ENCODE assay signal across 8 cellular contexts in genomic region chr17:39926588-39927100, GRCh38. TPM values are rescaled to one million over a fixed set of nuclear protein-coding genes. Genes with fewer than 3 reads are reported as not detected.
DNase-seq lines count a peak whose midpoint lies in the region; ATAC-seq and TF ChIP-seq lines count a peak whose summit lies in the region.

No MANE protein-coding gene starts in this region.

- no peaks in the 10 kb centered on the region for H3K9me3 ChIP-seq in HCT116 (ENCODE audit: control insufficient read depth in 1 of 2, insufficient read depth in 1 of 2, low read depth in 1 of 2, low read length in 2 of 2)
- H3K9me3 ChIP-seq in PC-9 (ENCODE audit: insufficient read depth, low read depth) = no peaks in the 10 kb centered on the region
- H3K9me3 ChIP-seq in prostate gland = no peaks in the 10 kb centered on the region

- H3K79me2 ChIP-seq in HCT116 (ENCODE audit: insufficient read depth, low read length) (peaks cover 24% of the 10 kb centered on the region; the same call in 1 of the 2 replicates), PC-9 (ENCODE audit: low read depth) (peaks cover 25% of the 10 kb centered on the region)

- BruUV-seq in HCT116 (replicated peaks; lab: Mats Ljungman, UMichigan) (TSS peak; percentile 56), PC-9 (replicated peaks; lab: Mats Ljungman, UMichigan) (no TSS peak)

- CTCF ChIA-PET in HCT116 (lab: Charles Lee) (no interaction called here), PC-9 (lab: Charles Lee) (no interaction called here)

- ATAC-seq in HCT116 = peak; percentile 49
- ATAC-seq in Right ventricle myocardium superior (ENCODE audit: poor library complexity) = peak; percentile 4
- ATAC-seq in GM18868 (IDR thresholded peaks at IDR 0.05; ENCODE audit: unreplicated experiment) = no peak

- H3K27me3 ChIP-seq in HCT116 (ENCODE audit: insufficient read depth, low read length) = no peaks in the 10 kb centered on the region
- no peaks in the 10 kb centered on the region for H3K27me3 ChIP-seq in PC-9 (ENCODE audit: insufficient read depth, low read depth)
- no peaks in the 10 kb centered on the region for H3K27me3 ChIP-seq in prostate gland (replicated peaks; ENCODE audit: insufficient read depth)

- TF ChIP-seq POLR2A in HCT116 (IDR thresholded peaks at IDR 0.05; ENCODE audit: borderline replicate concordance, extremely low read depth, insufficient read depth, insufficient read length) = no peak
- TF ChIP-seq POLR2A in prostate gland (IDR thresholded peaks at IDR 0.05) = no peak

- H3K36me3 ChIP-seq in HCT116 (ENCODE audit: control insufficient read depth in 1 of 2, insufficient read depth in 2 of 2, low read length in 2 of 2) (peaks cover 0 to 21% of the 10 kb centered on the region in 2 experiments; a peak in 2 of 4 replicates), PC-9 (ENCODE audit: low read depth) (no peaks in the 10 kb centered on the region), prostate gland (peaks cover 3 to 21% of the 10 kb centered on the region in 2 donors)

- WGBS in prostate gland = 2% methylated on average over 15 of the region's 15 CpGs

- no peak overlapping the region for H2AFZ ChIP-seq in HCT116 (ENCODE audit: low read depth, low read length, poor library complexity, severe bottlenecking)
- H2AFZ ChIP-seq in PC-9 = peak overlapping the region; percentile 97

- TF ChIP-seq CTCF in HCT116 (IDR thresholded peaks at IDR 0.05 in 2 of 3, conservative IDR thresholded peaks at IDR 0.05 in 1 of 3; ENCODE audit: borderline replicate concordance in 1 of 3, insufficient read depth in 1 of 3, low read depth in 2 of 3, low read length in 2 of 3) = no peak
- no peak for TF ChIP-seq CTCF in PC-9 (conservative IDR thresholded peaks at IDR 0.05)
- TF ChIP-seq CTCF in prostate gland (IDR thresholded peaks at IDR 0.05) = no peak

- H3K4me2 ChIP-seq in HCT116 (ENCODE audit: low read length) (peak overlapping the region; percentile 79), PC-9 (peak overlapping the region; percentile 95)

- intact Hi-C loops in HCT116 (cut with micrococcal nuclease) = no loop called here
- intact Hi-C loops in PC-9 (cut with micrococcal nuclease; ENCODE audit: unreplicated experiment) = loop anchor here (5.0 to 10.0 kb wide), 2 partner anchors 154 to 172 kb away; no protein-coding TSS in a partner anchor
- intact Hi-C loops in Right ventricle myocardium superior (cut with DNase I) = no loop called here
- intact Hi-C loops in prostate gland (cut with DNase I) = loop anchor here (2.0 kb wide), 1 partner anchor 54 kb away; the partner anchor contains the start of gene PSMD3

- H3K27ac ChIP-seq in HCT116 (ENCODE audit: low read depth, low read length) = peak overlapping the region; percentile 87
- H3K27ac ChIP-seq in PC-9 = no peak overlapping the region
- peak overlapping the region; percentile 79 to 90 for H3K27ac ChIP-seq in prostate gland

- DNase-seq in COLO668 (lab: John Stamatoyannopoulos, UW; ENCODE audit: unreplicated experiment) (peak; percentile 29), HCT116 (ENCODE audit: low read depth, low spot score) (no peak), PC-9 (peak; percentile 37 to 40), activated gamma-delta T cell treated with Interleukin-2 at 50 U/mL for 16 hours (peak; percentile 64), Right ventricle myocardium superior (peak; percentile 58), prostate gland (ENCODE audit: low spot score) (no peak), NCI-H524 (lab: John Stamatoyannopoulos, UW) (no peak)

- POLR2A ChIA-PET in HCT116 (lab: Charles Lee) = interaction anchor here (0.6 to 1.3 kb wide), 2 partner anchors 13 to 87 kb away, joined by 3 read pairs; no protein-coding TSS in a partner anchor
- POLR2A ChIA-PET in PC-9 (lab: Charles Lee; ENCODE audit: unreplicated experiment) = no interaction called here

- H3K9me2 ChIP-seq in HCT116 (ENCODE audit: insufficient read depth) (no peaks in the 10 kb centered on the region), PC-9 (ENCODE audit: insufficient read depth) (no peaks in the 10 kb centered on the region)

- H3K4me3 ChIP-seq in HCT116 (replicated peaks in 1 of 2; ENCODE audit: low read depth in 1 of 2, low read length in 2 of 2) (peak overlapping the region; percentile 85 to 89), PC-9 (peak overlapping the region; percentile 98), prostate gland (peak overlapping the region; percentile 87 to 90)

- RAD21 ChIA-PET in HCT116 (lab: Charles Lee; ENCODE audit: low non-redundant PET in 1 of 2, low total read pairs in 2 of 2, uncharacterized antibody in 2 of 2, unreplicated experiment in 2 of 2) = no interaction called here

- peak overlapping the region; percentile 88 for H3K9ac ChIP-seq in HCT116 (ENCODE audit: low read length)

- no peak for TF ChIP-seq RAD21 in HCT116 (IDR thresholded peaks at IDR 0.05; ENCODE audit: low read depth)

- H3F3A ChIP-seq in PC-9 (ENCODE audit: insufficient read depth, low read depth) = peaks cover 27% of the 10 kb centered on the region

- H4K20me1 ChIP-seq in HCT116 (ENCODE audit: insufficient read depth) = no peaks in the 10 kb centered on the region
- peaks cover 14% of the 10 kb centered on the region; the same call in 1 of the 2 replicates for H4K20me1 ChIP-seq in PC-9 (ENCODE audit: insufficient read depth)

- H3K4me1 ChIP-seq in HCT116 (ENCODE audit: control insufficient read depth in 1 of 2, insufficient read depth in 2 of 2, low read length in 2 of 2) = peaks cover 23 to 40% of the 10 kb centered on the region in 2 experiments
- H3K4me1 ChIP-seq in PC-9 (replicated peaks; ENCODE audit: insufficient read depth) = peaks cover 35% of the 10 kb centered on the region
- peaks cover 3% of the 10 kb centered on the region for H3K4me1 ChIP-seq in prostate gland (replicated peaks)

TF ChIP-seq in HCT116, 20 proteins besides CTCF, POLR2A, EP300 and RAD21 (continues in another document):
- TF ChIP-seq CEBPB (IDR thresholded peaks at IDR 0.05; ENCODE audit: low read depth) (no peak), REST (IDR thresholded peaks at IDR 0.05; ENCODE audit: low read depth) (no peak), MAX (IDR thresholded peaks at IDR 0.05) (no peak), JUND (IDR thresholded peaks at IDR 0.05) (no peak), SRF (IDR thresholded peaks at IDR 0.05; ENCODE audit: low read depth) (no peak), ELF1 (IDR thresholded peaks at IDR 0.05; ENCODE audit: borderline replicate concordance, low read depth) (no peak)

RNA-seq across cellular contexts. Expression of gene ORMDL3, which starts 0.8 kb away (rescaled TPM):
- total RNA-seq in HCT116 (2021; ENCODE audit: unreplicated experiment) (46.9 TPM), PC-9 (2021) (51.1 and 68.1 TPM in 2 replicates), Right ventricle myocardium superior (37.5 TPM), prostate gland (10 to 100 TPM; 82.4 to 91.6 TPM)
- polyA plus RNA-seq in HCT116 (2012) = 34.4 and 43.3 TPM in 2 replicates

RNA-seq across cellular contexts. Expression of gene LRRC3C, which starts 0.9 kb away (rescaled TPM):
- total RNA-seq in HCT116 (2021; ENCODE audit: unreplicated experiment) (not detected), PC-9 (2021) (not detected in 2 replicates), Right ventricle myocardium superior (not detected), prostate gland (not detected)
- polyA plus RNA-seq in HCT116 (2012) = not detected in 2 replicates

RNA-seq across cellular contexts. Expression of gene GSDMB, which starts 8.2 kb away (rescaled TPM):
- 22.2 TPM for total RNA-seq in HCT116 (2021; ENCODE audit: unreplicated experiment)
- polyA plus RNA-seq in HCT116 (2012) = 13.4 and 14.7 TPM in 2 replicates
- 39.9 and 50.4 TPM in 2 replicates for total RNA-seq in PC-9 (2021)
- total RNA-seq in Right ventricle myocardium superior = 1.8 TPM
- total RNA-seq in prostate gland = 10 to 100 TPM in 1 of 2 donors, 1 to 10 TPM in 1; 4.0 to 17.0 TPM

RNA-seq across cellular contexts. Expression of gene GSDMA, which starts 36.2 kb away (rescaled TPM):
- not detected for total RNA-seq in HCT116 (2021; ENCODE audit: unreplicated experiment)
- 0.08 TPM in 1 of 2 replicates, not detected in the other for polyA plus RNA-seq in HCT116 (2012)
- 0.35 and 0.55 TPM in 2 replicates for total RNA-seq in PC-9 (2021)
- total RNA-seq in Right ventricle myocardium superior = 0.40 TPM
- 1 to 10 TPM in 1 of 2 donors, not detected in 1; 1.2 TPM for total RNA-seq in prostate gland

RNA-seq across cellular contexts. Expression of gene PSMD3, which starts 54.0 kb away (rescaled TPM):
- 152 TPM for total RNA-seq in HCT116 (2021; ENCODE audit: unreplicated experiment)
- 176 and 191 TPM in 2 replicates for polyA plus RNA-seq in HCT116 (2012)
- 93.2 and 130 TPM in 2 replicates for total RNA-seq in PC-9 (2021)
- 88.0 TPM for total RNA-seq in Right ventricle myocardium superior
- total RNA-seq in prostate gland = 100 to 1,000 TPM in 1 of 2 donors, 10 to 100 TPM in 1; 96.4 to 116 TPM

Comparison
In these comparisons a context has a peak if more than half of its experiments do, and no peak if none do; other contexts are left out.
1. DNase-seq: peak in COLO668 (single experiment), PC-9 (2 of 2), activated gamma-delta T cell treated with Interleukin-2 at 50 U/mL for 16 hours (single experiment) and Right ventricle myocardium superior (single experiment); none in HCT116 (single experiment), prostate gland (single experiment) and NCI-H524 (0 of 2).
2. intact Hi-C loops: an anchor here in PC-9 (5.0 to 10.0 kb wide) and prostate gland (2.0 kb wide); none called in HCT116 and Right ventricle myocardium superior.
3. Peak in every context shown above with its lines, with median percentiles within 50 percentile points of each other: H3K4me3 ChIP-seq.